Comparison of ENCODE assay signal across 15 cellular contexts in the genomic region with DNA sequence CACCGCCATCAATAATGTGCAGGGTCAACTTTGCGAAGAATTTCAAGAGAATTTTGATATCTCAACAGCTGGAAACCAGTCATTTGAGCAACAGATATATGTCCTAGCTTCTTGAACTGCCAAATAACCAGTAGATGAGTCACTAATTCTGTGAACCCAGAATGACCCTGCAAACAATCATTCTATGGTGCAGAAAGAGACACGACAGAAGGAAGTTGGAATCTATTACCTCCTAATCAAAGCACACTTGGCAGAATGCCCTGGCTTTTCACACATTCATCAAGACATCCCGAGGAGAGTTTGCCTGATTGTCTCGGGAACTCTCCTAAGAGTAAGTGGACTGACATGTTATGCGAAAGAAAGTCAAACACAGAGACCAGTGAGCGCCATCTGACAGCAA.
DNase-seq lines count a peak whose midpoint lies in the region; FAIRE-seq and TF ChIP-seq lines count a peak whose summit lies in the region.
"Had no signal": no experiment of that assay in that cellular context is flagged by ENCODE, and none has a peak within 500 bp of the region (broad histone marks: within the 10 kb centered on the region; RNA-seq: fewer than 3 reads in every experiment).

No MANE protein-coding gene starts in this region.

- FAIRE-seq in RCC 7860 (lab: Jason Lieb, UNC), result peak; percentile 84
- FAIRE-seq: H54 had no signal

- H3K4me3 ChIP-seq in fibroblast of pulmonary artery (replicated peaks; ENCODE audit: low read depth, low read length), result no peak overlapping the region
- no peak overlapping the region for H3K4me3 ChIP-seq in H7 (ENCODE audit: insufficient read depth, low read depth, low read length)
- H3K4me3 ChIP-seq in stomach, result no peak overlapping the region
- H3K4me3 ChIP-seq: smooth muscle cell, testis had no signal

- H3K27ac ChIP-seq in stomach, result no peak overlapping the region
- H3K27ac ChIP-seq: testis had no signal

- intact Hi-C loops in head of caudate nucleus (cut with DNase I) (no loop called here), stomach (cut with DNase I; ENCODE audit: low total_unique reads) (no loop called here)

- TF ChIP-seq CTCF in fibroblast of pulmonary artery (IDR thresholded peaks at IDR 0.05; ENCODE audit: low read length, missing control alignments) (no peak), stomach (IDR thresholded peaks at IDR 0.05) (no peak)

- H3K4me1 ChIP-seq in stomach, result no peaks in the 10 kb centered on the region
- H3K4me1 ChIP-seq: testis had no signal

- TF ChIP-seq POLR2A in stomach (IDR thresholded peaks at IDR 0.05), result no peak

- no peaks in the 10 kb centered on the region for H3K27me3 ChIP-seq in H7 (ENCODE audit: control insufficient read depth, insufficient read depth, low read length)
- H3K27me3 ChIP-seq in stomach, result peaks cover 0 to 5% (median 0%) of the 10 kb centered on the region in 3 donors
- H3K27me3 ChIP-seq: testis had no signal

- H3K36me3 ChIP-seq in H7 (replicated peaks; ENCODE audit: control insufficient read depth, insufficient read depth, low read length) (no peaks in the 10 kb centered on the region), stomach (no peaks in the 10 kb centered on the region)

- peak; percentile 29 for DNase-seq in GM04504 (ENCODE audit: low read depth)
- peak; percentile 77 for DNase-seq in RCC 7860 (ENCODE audit: low spot score)
- peak; percentile 53 for DNase-seq in fibroblast of pulmonary artery (ENCODE audit: low read depth)
- DNase-seq in renal cortical epithelial cell (ENCODE audit: low read depth), result peak; percentile 81
- DNase-seq in head of caudate nucleus, result no peak
- no peak for DNase-seq in H7
- no peak for DNase-seq in stomach
- DNase-seq: activated CD4-positive, alpha-beta T cell treated with anti-CD3 and anti-CD28 coated beads for 48 hours; DMS79; erythroblast; naive B cell; NCI-H187 treated with DMSO at 0.1 percent for 48 hours; testis had no signal

- TF ChIP-seq EP300 in stomach (IDR thresholded peaks at IDR 0.05), result no peak

- H3K9me3 ChIP-seq in stomach, result no peaks in the 10 kb centered on the region
- H3K9me3 ChIP-seq: testis had no signal

- WGBS in stomach, 5 donors, result 35 to 45% (median 41%) methylated on average over 7 of the region's 7 CpGs

Comparison
In these comparisons a context has a peak if more than half of its experiments do, and no peak if none do; other contexts are left out.
1. DNase-seq: peak in GM04504 (single experiment), RCC 7860 (single experiment), fibroblast of pulmonary artery (single experiment) and renal cortical epithelial cell (single experiment); none in head of caudate nucleus (0 of 42), H7 (single experiment) and stomach (single experiment).